ENCODE assay signal across 1 cellular context in genomic region chr12:6370994-6371754, GRCh38.
A peak's percentile ranks its signal among the peaks of the same experiment; 100 is the strongest.
TF ChIP-seq lines count a peak whose summit lies in the region.

No MANE protein-coding gene starts in this region.

TF ChIP-seq in HepG2, 621 proteins besides CTCF, POLR2A, EP300 and RAD21 (continues in another document):
- TF ChIP-seq ZGPAT (CRISPR knock-in tag; IDR thresholded peaks at IDR 0.05) (no peak; the same call in 1 of the 2 replicates), CBX1 (IDR thresholded peaks at IDR 0.05; ENCODE audit: low read depth) (peak; percentile 35), TFDP1 (CRISPR knock-in tag; IDR thresholded peaks at IDR 0.05; ENCODE audit: borderline replicate concordance) (no peak), ZSCAN21 (CRISPR knock-in tag; IDR thresholded peaks at IDR 0.05; ENCODE audit: borderline replicate concordance) (no peak), NR2F2 (IDR thresholded peaks at IDR 0.05; ENCODE audit: borderline replicate concordance, low read depth) (no peak), ZBTB25 (CRISPR knock-in tag; IDR thresholded peaks at IDR 0.05) (no peak), DNMT1 (CRISPR knock-in tag; IDR thresholded peaks at IDR 0.05) (no peak), PRDM10 (CRISPR knock-in tag; IDR thresholded peaks at IDR 0.05; ENCODE audit: low read depth) (peak; percentile 62), ZNF513 (CRISPR knock-in tag; conservative IDR thresholded peaks at IDR 0.05) (no peak), PITX1 (CRISPR knock-in tag; IDR thresholded peaks at IDR 0.05) (peak; percentile 63), ZKSCAN8 (CRISPR knock-in tag; IDR thresholded peaks at IDR 0.05; ENCODE audit: borderline replicate concordance) (peak; percentile 38; the same call in 1 of the 2 replicates), RBM39 (IDR thresholded peaks at IDR 0.05; ENCODE audit: low read depth, low read length, poor library complexity, severe bottlenecking) (no peak), ZNF766 (CRISPR knock-in tag; IDR thresholded peaks at IDR 0.05; ENCODE audit: borderline replicate concordance) (peak; percentile 43; the same call in 1 of the 2 replicates), FOXC1 (CRISPR knock-in tag; IDR thresholded peaks at IDR 0.05; ENCODE audit: borderline replicate concordance) (no peak; the same call in 1 of the 2 replicates), ZNF3 (CRISPR knock-in tag; IDR thresholded peaks at IDR 0.05) (no peak), GLMP (CRISPR knock-in tag; IDR thresholded peaks at IDR 0.05; ENCODE audit: borderline replicate concordance) (no peak), STAG1 (CRISPR knock-in tag; IDR thresholded peaks at IDR 0.05) (peak; percentile 24; the same call in 1 of the 2 replicates), ZNF44 (CRISPR knock-in tag; IDR thresholded peaks at IDR 0.05) (no peak), HMGA1 (CRISPR knock-in tag; conservative IDR thresholded peaks at IDR 0.05) (no peak), GABPB1 (CRISPR knock-in tag; IDR thresholded peaks at IDR 0.05) (0 out of 2 replicates have a peak, but pooled peaks have one; percentile 23), SCMH1 (CRISPR knock-in tag; IDR thresholded peaks at IDR 0.05; ENCODE audit: borderline replicate concordance) (no peak), ZNF326 (CRISPR knock-in tag; IDR thresholded peaks at IDR 0.05; ENCODE audit: borderline replicate concordance) (no peak), ZNF383 (CRISPR knock-in tag; IDR thresholded peaks at IDR 0.05; ENCODE audit: borderline replicate concordance) (no peak), CREB3 (CRISPR knock-in tag; IDR thresholded peaks at IDR 0.05) (no peak), HOXA7 (CRISPR knock-in tag; IDR thresholded peaks at IDR 0.05) (no peak), ZNF772 (CRISPR knock-in tag; IDR thresholded peaks at IDR 0.05) (no peak), SOX6 (IDR thresholded peaks at IDR 0.05) (no peak), SOX6 (CRISPR knock-in tag; IDR thresholded peaks at IDR 0.05) (peak; percentile 61), MXD4 (CRISPR knock-in tag; IDR thresholded peaks at IDR 0.05) (no peak), KAT2B (IDR thresholded peaks at IDR 0.05; ENCODE audit: borderline replicate concordance, low read depth, low read length) (no peak), JUN (CRISPR knock-in tag; IDR thresholded peaks at IDR 0.05) (0 out of 2 replicates have a peak, but pooled peaks have one; percentile 20), SPEN (CRISPR knock-in tag; IDR thresholded peaks at IDR 0.05; ENCODE audit: low read depth) (peak; percentile 54; the same call in 1 of the 2 replicates), HOXA3 (CRISPR knock-in tag; IDR thresholded peaks at IDR 0.05) (peak; percentile 70), ZBTB14 (CRISPR knock-in tag; IDR thresholded peaks at IDR 0.05) (no peak), ZNF646 (CRISPR knock-in tag; IDR thresholded peaks at IDR 0.05) (no peak), HMG20A (CRISPR knock-in tag; IDR thresholded peaks at IDR 0.05; ENCODE audit: borderline replicate concordance) (peak; percentile 27; the same call in 1 of the 2 replicates), ZNF18 (CRISPR knock-in tag; IDR thresholded peaks at IDR 0.05; ENCODE audit: insufficient replicate concordance) (no peak), SIN3A (IDR thresholded peaks at IDR 0.05; ENCODE audit: borderline replicate concordance, low read depth, low read length) (peak; percentile 56; the same call in 1 of the 2 replicates), MBD4 (IDR thresholded peaks at IDR 0.05; ENCODE audit: borderline replicate concordance, low read length) (no peak), MAFF (IDR thresholded peaks at IDR 0.05; ENCODE audit: low read depth, low read length) (no peak), CREM (IDR thresholded peaks at IDR 0.05) (0 out of 2 replicates have a peak, but pooled peaks have one; percentile 22), CREM (CRISPR knock-in tag; IDR thresholded peaks at IDR 0.05) (no peak)
